Comparison of ENCODE assay signal across 8 cellular contexts in genomic region chr15:48877630-48878595, GRCh38. TPM values are rescaled to one million over a fixed set of nuclear protein-coding genes. Genes with fewer than 3 reads are reported as not detected.
DNase-seq lines count a peak whose midpoint lies in the region; ATAC-seq and TF ChIP-seq lines count a peak whose summit lies in the region.

Gene EID1, plus strand, starts transcription at chr15:48878134. Its CDS starts 43 bp downstream, at chr15:48878177.

- H3K9ac ChIP-seq in parathyroid adenoma, result peak within 1 kb of the TSS; percentile 77

- H3K27ac ChIP-seq in parathyroid adenoma, result peak within 1 kb of the TSS; percentile 90
- H3K27ac ChIP-seq in tibial nerve, result peak within 1 kb of the TSS; percentile 84 to 95 (median 90)

- H3K9me3 ChIP-seq in parathyroid adenoma (ENCODE audit: control insufficient read depth, low read length) (no peaks in the 10 kb centered on the region), tibial nerve (no peaks in the 10 kb centered on the region)

- TF ChIP-seq CTCF in parathyroid adenoma (IDR thresholded peaks at IDR 0.05) (no peak), tibial nerve (IDR thresholded peaks at IDR 0.05) (peak in 1 of 5 experiments; percentile 52)

- peak; percentile 69 for DNase-seq in NCI-H128 (lab: John Stamatoyannopoulos, UW; ENCODE audit: unreplicated experiment)
- peak; percentile 52 to 78 for DNase-seq in SW 1271 (lab: John Stamatoyannopoulos, UW)
- peak; percentile 73 for DNase-seq in activated naive CD8-positive, alpha-beta T cell treated with anti-CD3 and anti-CD28 coated beads, Interleukin-2, amount 50 U/mL, for 16 hours (ENCODE audit: low read depth, low spot score)
- DNase-seq in Right ventricle myocardium superior, result peak; percentile 96
- DNase-seq in tibial nerve (ENCODE audit: low spot score in 2 of 2), result peak; percentile 89 to 90

- peak; percentile 64 to 99 for TF ChIP-seq EP300 in tibial nerve (IDR thresholded peaks at IDR 0.05)

- no peaks in the 10 kb centered on the region for H3K79me2 ChIP-seq in parathyroid adenoma

- peaks cover 5% of the 10 kb centered on the region for H3K4me1 ChIP-seq in parathyroid adenoma
- peaks cover 0 to 73% (median 15%) of the 10 kb centered on the region in 4 donors for H3K4me1 ChIP-seq in tibial nerve

- ATAC-seq in HG02678 (IDR thresholded peaks at IDR 0.05; ENCODE audit: unreplicated experiment) (peak; percentile 96), Right ventricle myocardium superior (ENCODE audit: poor library complexity) (peak; percentile 100)

- WGBS in tibial nerve, 2 donors, result 1% methylated on average over 31 to 58 of the region's 58 CpGs

- H3K4me3 ChIP-seq in parathyroid adenoma (ENCODE audit: low read depth, low read length) (peak within 1 kb of the TSS; percentile 92), tibial nerve (peak within 1 kb of the TSS; percentile 70 to 79 (median 76))

- H3K36me3 ChIP-seq in parathyroid adenoma (ENCODE audit: control insufficient read depth, insufficient read depth, low read length), result no peaks in the 10 kb centered on the region
- no peaks in the 10 kb centered on the region for H3K36me3 ChIP-seq in tibial nerve

- H2AFZ ChIP-seq in parathyroid adenoma, result peak within 1 kb of the TSS; percentile 93

- intact Hi-C loops in Right ventricle myocardium superior (cut with DNase I), result loop anchor here (5.0 kb wide), 1 partner anchor 279 kb away; the partner anchor contains the start of gene COPS2

- H3K4me2 ChIP-seq in parathyroid adenoma (ENCODE audit: low read length), result peak within 1 kb of the TSS; percentile 92

- H3K27me3 ChIP-seq in parathyroid adenoma (ENCODE audit: control insufficient read depth, insufficient read depth, low read length) (no peaks in the 10 kb centered on the region), tibial nerve (no peaks in the 10 kb centered on the region)

- TF ChIP-seq POLR2A in GM10847 (IDR thresholded peaks at IDR 0.05; ENCODE audit: extremely low read depth, insufficient read length), result peak; percentile 87
- TF ChIP-seq POLR2A in tibial nerve (IDR thresholded peaks at IDR 0.05), result peak; percentile 75 to 93

RNA-seq across cellular contexts. Expression of gene EID1, which starts in this region (rescaled TPM):
- total RNA-seq in Right ventricle myocardium superior (201 TPM), tibial nerve (100 to 1,000 TPM; 242 to 458 (median 311) TPM)

Comparison
In these comparisons a context has a peak if more than half of its experiments do, and no peak if none do; other contexts are left out.
1. Peak in every context shown above with its lines: DNase-seq, ATAC-seq, H3K4me3 ChIP-seq and H3K27ac ChIP-seq.